9 cellular contexts compared by ENCODE assay signal in the genomic region with DNA sequence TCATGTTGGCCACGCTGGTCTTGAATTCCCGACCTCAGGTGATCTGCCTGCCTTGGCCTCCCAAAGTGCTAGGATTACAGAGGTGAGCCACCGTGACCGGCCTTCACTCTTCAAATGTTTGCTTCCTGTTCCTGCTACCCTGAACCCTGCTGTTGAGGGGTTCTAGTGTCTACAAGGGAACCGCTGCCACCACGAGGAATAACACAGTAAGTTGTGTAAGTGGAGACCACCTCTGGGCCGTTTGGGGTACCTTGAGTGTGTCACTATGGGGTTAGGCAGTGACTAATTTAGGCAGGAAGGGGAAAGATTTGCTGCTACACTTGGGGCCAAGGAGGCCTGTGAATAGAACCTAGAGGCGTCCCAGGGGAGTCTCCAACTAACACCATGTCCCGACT. TPM values are rescaled to one million over a fixed set of nuclear protein-coding genes. Genes with fewer than 3 reads are reported as not detected.
DNase-seq lines count a peak whose midpoint lies in the region; ATAC-seq, FAIRE-seq and TF ChIP-seq lines count a peak whose summit lies in the region.
"Had no signal": no experiment of that assay in that cellular context is flagged by ENCODE, and none has a peak within 500 bp of the region (broad histone marks: within the 10 kb centered on the region; RNA-seq: fewer than 3 reads in every experiment).

No MANE protein-coding gene starts in this region.

- no peak overlapping the region for H3K18ac ChIP-seq in mesendoderm (ENCODE audit: low read length)

- H3K4me3 ChIP-seq in mammary epithelial cell (replicated peaks in 1 of 3; ENCODE audit: insufficient read depth in 1 of 3, low read depth in 2 of 3, low read length in 3 of 3) (no peak overlapping the region), mesendoderm (ENCODE audit: low read length) (no peak overlapping the region), upper lobe of right lung (peak overlapping the region; percentile 75), small intestine (ENCODE audit: low read depth in 1 of 2, low read length in 2 of 2) (no peak overlapping the region)

- H2AK5ac ChIP-seq in mesendoderm (ENCODE audit: low read length): no peak overlapping the region

- H3K36me3 ChIP-seq in mammary epithelial cell (ENCODE audit: insufficient read depth, low read length): no peaks in the 10 kb centered on the region
- H3K36me3 ChIP-seq in mesendoderm (ENCODE audit: control insufficient read depth, insufficient read depth, low read length): no peaks in the 10 kb centered on the region
- peaks cover 1% of the 10 kb centered on the region for H3K36me3 ChIP-seq in upper lobe of right lung
- no peaks in the 10 kb centered on the region for H3K36me3 ChIP-seq in small intestine (ENCODE audit: control insufficient read depth in 2 of 2, insufficient read depth in 2 of 2, low read length in 2 of 2)

- CTCF ChIA-PET in mammary epithelial cell (lab: Charles Lee; ENCODE audit: low non-redundant PET): no interaction called here

- no peak overlapping the region for H3K23ac ChIP-seq in mesendoderm (ENCODE audit: low read length)

- H3K56ac ChIP-seq in mesendoderm (ENCODE audit: low read length): peak overlapping the region; percentile 93

- no peak overlapping the region for H3K27ac ChIP-seq in mammary epithelial cell (ENCODE audit: insufficient read depth, low read depth, low read length)
- H3K27ac ChIP-seq in mesendoderm (ENCODE audit: low read depth, low read length): peak overlapping the region; percentile 92
- peak overlapping the region; percentile 96 for H3K27ac ChIP-seq in upper lobe of right lung
- H3K27ac ChIP-seq in small intestine (ENCODE audit: low read depth in 1 of 2, low read length in 1 of 2): peak overlapping the region in 1 of 2 donors; percentile 97

- H3K4me1 ChIP-seq in mammary epithelial cell (ENCODE audit: insufficient read depth, low read length) (peaks cover 11% of the 10 kb centered on the region), mesendoderm (ENCODE audit: control insufficient read depth, low read depth, low read length) (peaks cover 2% of the 10 kb centered on the region), upper lobe of right lung (peaks cover 21% of the 10 kb centered on the region), small intestine (ENCODE audit: control insufficient read depth in 2 of 2, insufficient read depth in 1 of 2, low read depth in 1 of 2, low read length in 1 of 2) (peaks cover 0 to 3% of the 10 kb centered on the region in 2 donors)

- dilution Hi-C loops in mammary epithelial cell (cut with HindIII; ENCODE audit: low sequenced_read_pairs): no loop called here

- FAIRE-seq in small intestine (lab: Jason Lieb, UNC): no peak

- ATAC-seq in Right ventricle myocardium inferior (no peak), left cardiac atrium (no peak), upper lobe of right lung (no peak)

- no peak overlapping the region for H2BK120ac ChIP-seq in mesendoderm (ENCODE audit: low read depth, low read length)

- in situ Hi-C loops in mammary epithelial cell (cut with MboI; ENCODE audit: low sequenced_read_pairs in 2 of 2): no loop called here

- H3K9me3 ChIP-seq in mammary epithelial cell (replicated peaks; ENCODE audit: insufficient read depth, low read length) (no peaks in the 10 kb centered on the region), upper lobe of right lung (no peaks in the 10 kb centered on the region), small intestine (ENCODE audit: control insufficient read depth, low read depth) (no peaks in the 10 kb centered on the region)

- H3K27me3 ChIP-seq in mammary epithelial cell (ENCODE audit: insufficient read depth, low read length) (no peaks in the 10 kb centered on the region), mesendoderm (ENCODE audit: insufficient read depth, low read length, poor library complexity) (no peaks in the 10 kb centered on the region), upper lobe of right lung (no peaks in the 10 kb centered on the region), small intestine (ENCODE audit: control insufficient read depth in 2 of 2, insufficient read depth in 2 of 2, low read length in 2 of 2) (no peaks in the 10 kb centered on the region)

- TF ChIP-seq CTCF in mammary epithelial cell (conservative IDR thresholded peaks at IDR 0.05 in 1 of 2, IDR thresholded peaks at IDR 0.05 in 1 of 2; ENCODE audit: extremely low read depth in 1 of 2, insufficient read depth in 1 of 2, low read depth in 1 of 2, low read length in 2 of 2): no peak
- TF ChIP-seq CTCF in upper lobe of right lung (IDR thresholded peaks at IDR 0.05): no peak

- no peak overlapping the region for H4K8ac ChIP-seq in mesendoderm (ENCODE audit: low read depth, low read length)

- intact Hi-C loops in Right ventricle myocardium inferior (cut with DNase I) (loop anchor here (5.0 to 10.0 kb wide), 2 partner anchors 327 to 599 kb away; partner anchors contain the start of genes LENG9 and TSEN34), left cardiac atrium (cut with DNase I) (no loop called here), mammary epithelial cell (cut with micrococcal nuclease) (loop anchor here (10.0 kb wide), 1 partner anchor 329 kb away; the partner anchor contains the start of gene TSEN34), upper lobe of right lung (cut with DNase I) (no loop called here)

- H2BK5ac ChIP-seq in mesendoderm (ENCODE audit: low read length): no peak overlapping the region

- H3K4ac ChIP-seq in mesendoderm (ENCODE audit: low read depth, low read length): no peak overlapping the region

- no peak overlapping the region for H3K9ac ChIP-seq in mammary epithelial cell (ENCODE audit: insufficient read depth, low read length)
- peak overlapping the region; percentile 75 for H3K9ac ChIP-seq in mesendoderm (ENCODE audit: low read length)

- H4K20me1 ChIP-seq in mammary epithelial cell (ENCODE audit: insufficient read depth, low read length): no peaks in the 10 kb centered on the region

- peak; percentile 35 for DNase-seq in Right ventricle myocardium inferior (ENCODE audit: missing footprints)
- no peak for DNase-seq in left cardiac atrium
- DNase-seq in mammary epithelial cell: no peak
- DNase-seq in mesendoderm: no peak
- DNase-seq in upper lobe of right lung: no peak
- DNase-seq in small intestine: no peak
- no peak for DNase-seq in GM03348 (ENCODE audit: low spot score)
- DNase-seq in activated CD4-positive, alpha-beta T cell treated with anti-CD3 and anti-CD28 coated beads for 1 hour: no peak
- DNase-seq: DND-41 had no signal

- H4K5ac ChIP-seq in mesendoderm (ENCODE audit: low read length): no peak overlapping the region

- H2BK15ac ChIP-seq in mesendoderm (replicated peaks; ENCODE audit: low read depth): no peak overlapping the region

- peak overlapping the region; percentile 61 for H2AFZ ChIP-seq in mammary epithelial cell (ENCODE audit: low read depth, low read length)

- WGBS in mammary epithelial cell (ENCODE audit: low coverage, missing lambda C conversion rate): 89% methylated on average over 5 of the region's 9 CpGs
- WGBS in mesendoderm (ENCODE audit: extremely low coverage, insufficient coverage, low lambda C conversion rate): no CpG with 5 or more reads among the region's 9 CpGs
- 53 to 57% (median 54%) methylated on average over 9 of the region's 9 CpGs for WGBS in small intestine, 3 donors

- H3K79me2 ChIP-seq in mammary epithelial cell (ENCODE audit: insufficient read depth, low read length) (no peaks in the 10 kb centered on the region), mesendoderm (ENCODE audit: control insufficient read depth, insufficient read depth, low read length) (peaks cover 12% of the 10 kb centered on the region)

- H3K4me2 ChIP-seq in mammary epithelial cell (ENCODE audit: insufficient read depth, low read depth, low read length): no peak overlapping the region
- H3K4me2 ChIP-seq in mesendoderm (ENCODE audit: low read length): peak overlapping the region; percentile 65

- peaks cover 1% of the 10 kb centered on the region for H3K79me1 ChIP-seq in mesendoderm (ENCODE audit: low read length)

- BruUV-seq in mammary epithelial cell (replicated peaks; lab: Mats Ljungman, UMichigan): no TSS peak

RNA-seq across cellular contexts. Expression of gene MYADM, which starts 2.2 kb away (rescaled TPM):
- total RNA-seq in Right ventricle myocardium inferior (141 TPM), left cardiac atrium (100 to 1,000 TPM; 106 to 209 TPM), mammary epithelial cell (10 to 100 TPM; 26.5 to 64.1 TPM), upper lobe of right lung (131 TPM)
- polyA plus RNA-seq in mammary epithelial cell (9.6 TPM), small intestine (10 to 100 TPM in 1 of 3 donors, 1 to 10 TPM in 2; 2.2 to 41.3 (median 4.3) TPM)
- 27.1 TPM for polyA minus RNA-seq in mammary epithelial cell
- 133 TPM for polyA plus RNA-seq in mesendoderm (2013, experiment 1 of 2)
- 128 TPM for polyA plus RNA-seq in mesendoderm (2013, experiment 2 of 2)

RNA-seq across cellular contexts. Expression of gene PRKCG, which starts 16.5 kb away (rescaled TPM):
- total RNA-seq in Right ventricle myocardium inferior (not detected), left cardiac atrium (not detected), mammary epithelial cell (not detected), upper lobe of right lung (not detected)
- polyA plus RNA-seq in mammary epithelial cell (not detected), small intestine (under 1 TPM in 1 of 3 donors, not detected in 2; 0.07 TPM)
- not detected for polyA minus RNA-seq in mammary epithelial cell
- 1.8 TPM for polyA plus RNA-seq in mesendoderm (2013, experiment 1 of 2)
- polyA plus RNA-seq in mesendoderm (2013, experiment 2 of 2): 2.0 TPM

RNA-seq across cellular contexts. Expression of gene NLRP12, which starts 41.4 kb away (rescaled TPM):
- total RNA-seq in Right ventricle myocardium inferior (0.43 TPM), left cardiac atrium (under 1 TPM; 0.56 to 0.84 TPM), mammary epithelial cell (not detected), upper lobe of right lung (4.0 TPM)
- polyA plus RNA-seq in mammary epithelial cell (not detected), small intestine (under 1 TPM in 1 of 3 donors, not detected in 2; 0.09 TPM)
- polyA minus RNA-seq in mammary epithelial cell: not detected
- polyA plus RNA-seq in mesendoderm (2013, experiment 1 of 2): 1.0 TPM
- polyA plus RNA-seq in mesendoderm (2013, experiment 2 of 2): 0.95 TPM

RNA-seq across cellular contexts. Expression of gene CACNG7, which starts 43.6 kb away (rescaled TPM):
- total RNA-seq in Right ventricle myocardium inferior: not detected
- total RNA-seq in left cardiac atrium: not detected
- not detected for total RNA-seq in mammary epithelial cell
- polyA plus RNA-seq in mammary epithelial cell: not detected
- not detected for polyA minus RNA-seq in mammary epithelial cell
- polyA plus RNA-seq in mesendoderm (2013, experiment 1 of 2): 5.9 TPM
- polyA plus RNA-seq in mesendoderm (2013, experiment 2 of 2): 5.7 TPM
- total RNA-seq in upper lobe of right lung: not detected
- under 1 TPM in 1 of 3 donors, not detected in 2; 0.79 TPM for polyA plus RNA-seq in small intestine

Comparison
In these comparisons a context has a peak if more than half of its experiments do, and no peak if none do; other contexts are left out.
1. intact Hi-C loops: an anchor here in Right ventricle myocardium inferior (5.0 to 10.0 kb wide) and mammary epithelial cell (10.0 kb wide); none called in left cardiac atrium and upper lobe of right lung.